Comparison of ENCODE assay signal across 30 cellular contexts in genomic region chr4:25580633-25581467, GRCh38.
A peak's percentile ranks its signal among the peaks of the same experiment; 100 is the strongest.
DNase-seq lines count a peak whose midpoint lies in the region; TF ChIP-seq lines count a peak whose summit lies in the region.
"Had no signal": no experiment of that assay in that cellular context is flagged by ENCODE, and none has a peak within 500 bp of the region (broad histone marks: within the 10 kb centered on the region; RNA-seq: fewer than 3 reads in every experiment).

No MANE protein-coding gene starts in this region.

- no peak for TF ChIP-seq EP300 in stomach (IDR thresholded peaks at IDR 0.05)

- no peak overlapping the region for H3K4me3 Mint-ChIP-seq in brain
- H3K4me3 Mint-ChIP-seq: activated CD4-positive, alpha-beta memory T cell treated with anti-CD3 and anti-CD28 coated beads for 36 hours; activated T-helper 1 cell treated with anti-CD3 and anti-CD28 coated beads, Interleukin-12 subunit alpha, Interleukin-12 subunit beta, Interleukin-2, Interleukin-4 antibody, amounts not matched to agents 30 ng/mL and 10 ng/mL and 1 ng/mL, durations not matched to agents 14 hours and 24 hours and 36 hours; memory B cell had no signal

- no peaks in the 10 kb centered on the region for H3K4me1 ChIP-seq in stomach
- H3K4me1 ChIP-seq: esophagus muscularis mucosa, foreskin keratinocyte, testis had no signal

- peaks cover 6% of the 10 kb centered on the region for H3K27me3 Mint-ChIP-seq in brain
- H3K27me3 Mint-ChIP-seq: activated CD4-positive, alpha-beta memory T cell treated with anti-CD3 and anti-CD28 coated beads for 36 hours had no signal

- peak; percentile 78 for DNase-seq in NCI-H82 (lab: John Stamatoyannopoulos, UW)
- DNase-seq in NCI-H82 treated with DMSO at 0.1 percent for 48 hours (lab: John Stamatoyannopoulos, UW; ENCODE audit: unreplicated experiment) = no peak
- peak; percentile 18 for DNase-seq in mucosa of gallbladder (ENCODE audit: low spot score)
- DNase-seq in stomach = peak; percentile 49
- DNase-seq in activated naive CD4-positive, alpha-beta T cell treated with Interleukin-2 at 50 U/mL for 16 hours = no peak
- no peak for DNase-seq in stimulated activated naive CD4-positive, alpha-beta T cell treated with Interleukin-2 at 50 U/mL for 16 hours (lab: John Stamatoyannopoulos, UW)
- DNase-seq in nucleus accumbens (lab: John Stamatoyannopoulos, UW) = no peak
- DNase-seq: activated CD4-positive, alpha-beta memory T cell treated with anti-CD3 and anti-CD28 coated beads for 36 hours; activated CD8-positive, alpha-beta memory T cell treated with anti-CD3 and anti-CD28 coated beads, Interleukin-2, amount 50 U/mL, for 4 hours; activated naive CD4-positive, alpha-beta T cell treated with anti-CD3 and anti-CD28 coated beads, Interleukin-2, amount 50 U/mL, for 16 hours; foreskin keratinocyte; GOT3; left cardiac atrium; NCI-H1105 treated with DMSO at 0.1 percent for 48 hours; NCI-H1930; NK-92 treated with Interleukin-12 subunit alpha and Interleukin-12 subunit beta, amount 100 ng/mL, for 24 hours; PC-9; SHP77 treated with DMSO at 0.1 percent for 48 hours; stimulated activated CD4-positive, alpha-beta T cell treated with anti-CD3 and anti-CD28 coated beads, Interleukin-2, amount 100 ng/mL, for 48 hours; SW 1271; T-helper 9 cell; testis had no signal

- H3K4me3 ChIP-seq in stomach = no peak overlapping the region
- H3K4me3 ChIP-seq: coronary artery, esophagus muscularis mucosa, GM12878, PC-9, testis had no signal

- peak overlapping the region in 4 of 5 experiments; percentile 27 to 50 (median 44) for H3K27ac Mint-ChIP-seq in brain
- H3K27ac Mint-ChIP-seq: activated CD4-positive, alpha-beta memory T cell treated with anti-CD3 and anti-CD28 coated beads for 36 hours; activated T-helper 1 cell treated with anti-CD3 and anti-CD28 coated beads, Interleukin-12 subunit alpha, Interleukin-12 subunit beta, Interleukin-2, Interleukin-4 antibody, amounts not matched to agents 30 ng/mL and 10 ng/mL and 1 ng/mL, durations not matched to agents 14 hours and 24 hours and 36 hours; memory B cell had no signal

- H3K36me3 Mint-ChIP-seq in brain = no peaks in the 10 kb centered on the region
- H3K36me3 Mint-ChIP-seq: activated CD4-positive, alpha-beta memory T cell treated with anti-CD3 and anti-CD28 coated beads for 36 hours; memory B cell had no signal

- H3K4me1 Mint-ChIP-seq in brain = peaks cover 45% of the 10 kb centered on the region
- H3K4me1 Mint-ChIP-seq: memory B cell had no signal

- no peaks in the 10 kb centered on the region for H3K9me3 ChIP-seq in stomach
- H3K9me3 ChIP-seq: esophagus muscularis mucosa, testis had no signal

- TF ChIP-seq POLR2A in stomach (IDR thresholded peaks at IDR 0.05) = no peak

- intact Hi-C loops in stomach (cut with DNase I; ENCODE audit: low total_unique reads) = no loop called here

- H3K27ac ChIP-seq in stomach = peak overlapping the region in 1 of 5 donors; percentile 1
- H3K27ac ChIP-seq: 22Rv1, C4-2B, coronary artery, esophagus muscularis mucosa, foreskin keratinocyte, PC-9, testis had no signal

- no peaks in the 10 kb centered on the region for H3K36me3 ChIP-seq in stomach
- H3K36me3 ChIP-seq: esophagus muscularis mucosa had no signal

- WGBS in stomach, 5 donors = 49 to 67% (median 55%) methylated on average over 19 to 23 of the region's 23 CpGs

- TF ChIP-seq CTCF in brain (conservative IDR thresholded peaks at IDR 0.05) = no peak
- TF ChIP-seq CTCF in stomach (IDR thresholded peaks at IDR 0.05) = peak in 3 of 7 experiments; percentile 14 to 21 (median 14)

- peaks cover 0 to 4% (median 0%) of the 10 kb centered on the region in 3 donors for H3K27me3 ChIP-seq in stomach
- H3K27me3 ChIP-seq: esophagus muscularis mucosa, foreskin keratinocyte, testis had no signal

- peaks cover 0 to 3% (median 0%) of the 10 kb centered on the region in 5 experiments for H3K9me3 Mint-ChIP-seq in brain
- H3K9me3 Mint-ChIP-seq: activated CD4-positive, alpha-beta memory T cell treated with anti-CD3 and anti-CD28 coated beads for 36 hours; activated T-helper 1 cell treated with anti-CD3 and anti-CD28 coated beads, Interleukin-12 subunit alpha, Interleukin-12 subunit beta, Interleukin-2, Interleukin-4 antibody, amounts not matched to agents 30 ng/mL and 10 ng/mL and 1 ng/mL, durations not matched to agents 14 hours and 24 hours and 36 hours; memory B cell had no signal

Comparison
In these comparisons a context has a peak if more than half of its experiments do, and no peak if none do; other contexts are left out.
1. DNase-seq: peak in NCI-H82 (single experiment), mucosa of gallbladder (single experiment) and stomach (single experiment); none in NCI-H82 treated with DMSO at 0.1 percent for 48 hours (single experiment), activated naive CD4-positive, alpha-beta T cell treated with Interleukin-2 at 50 U/mL for 16 hours (single experiment), stimulated activated naive CD4-positive, alpha-beta T cell treated with Interleukin-2 at 50 U/mL for 16 hours (single experiment) and nucleus accumbens (0 of 56).